Comparison of ENCODE assay signal across 3 cellular contexts in the genomic region with DNA sequence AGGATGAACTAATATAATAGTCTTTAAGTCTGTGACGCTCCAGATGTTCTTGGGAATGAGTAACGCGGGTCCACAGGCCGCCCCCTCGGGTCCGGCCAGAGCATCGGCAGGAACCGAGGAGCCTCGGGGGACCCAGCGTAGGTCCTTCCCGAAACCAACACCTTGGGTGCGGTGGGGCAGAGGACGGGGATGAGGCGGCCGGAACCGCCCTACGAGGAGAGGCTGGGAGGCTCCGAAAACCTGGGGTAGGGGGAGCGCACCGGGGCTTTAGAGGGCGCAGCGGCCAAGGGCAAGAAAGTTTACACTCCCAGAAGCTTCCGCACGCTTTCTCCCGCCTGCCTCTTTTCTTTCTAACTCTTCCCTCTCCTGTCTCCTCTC.
TF ChIP-seq lines count a peak whose summit lies in the region.

No MANE protein-coding gene starts in this region.

TF ChIP-seq in SK-N-SH, 30 proteins besides CTCF, POLR2A, EP300 and RAD21 (continued from another document):
- TF ChIP-seq POLR2AphosphoS5 (IDR thresholded peaks at IDR 0.05; ENCODE audit: low read depth, low read length) (no peak), TEAD4 (IDR thresholded peaks at IDR 0.05; ENCODE audit: borderline replicate concordance, insufficient read depth) (no peak), FOSL2 (IDR thresholded peaks at IDR 0.05; ENCODE audit: borderline replicate concordance, low read depth) (no peak), USF2 (IDR thresholded peaks at IDR 0.05; ENCODE audit: borderline replicate concordance, low read depth, low read length) (no peak), CHD2 (IDR thresholded peaks at IDR 0.05; ENCODE audit: low read length, partially characterized antibody) (no peak), MAX (IDR thresholded peaks at IDR 0.05; ENCODE audit: low read depth) (no peak), NFIC (IDR thresholded peaks at IDR 0.05; ENCODE audit: borderline replicate concordance) (no peak)
- TF ChIP-seq, protein P1, sequence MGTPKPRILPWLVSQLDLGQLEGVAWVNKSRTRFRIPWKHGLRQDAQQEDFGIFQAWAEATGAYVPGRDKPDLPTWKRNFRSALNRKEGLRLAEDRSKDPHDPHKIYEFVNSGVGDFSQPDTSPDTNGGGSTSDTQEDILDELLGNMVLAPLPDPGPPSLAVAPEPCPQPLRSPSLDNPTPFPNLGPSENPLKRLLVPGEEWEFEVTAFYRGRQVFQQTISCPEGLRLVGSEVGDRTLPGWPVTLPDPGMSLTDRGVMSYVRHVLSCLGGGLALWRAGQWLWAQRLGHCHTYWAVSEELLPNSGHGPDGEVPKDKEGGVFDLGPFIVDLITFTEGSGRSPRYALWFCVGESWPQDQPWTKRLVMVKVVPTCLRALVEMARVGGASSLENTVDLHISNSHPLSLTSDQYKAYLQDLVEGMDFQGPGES (IDR thresholded peaks at IDR 0.05; ENCODE audit: low read depth, low read length), result no peak

TF ChIP-seq in SK-N-SH treated with all-trans-retinoic acid at 6 μM for 48 hours, 23 proteins besides CTCF, POLR2A, EP300 and RAD21:
- no peak for TF ChIP-seq PATZ1 (CRISPR knock-in tag; IDR thresholded peaks at IDR 0.05; ENCODE audit: borderline replicate concordance)
- no peak for TF ChIP-seq ZFP30 (CRISPR knock-in tag; IDR thresholded peaks at IDR 0.05)
- no peak for TF ChIP-seq ZC3H10 (CRISPR knock-in tag; IDR thresholded peaks at IDR 0.05)
- TF ChIP-seq RARB (CRISPR knock-in tag; IDR thresholded peaks at IDR 0.05), result no peak
- TF ChIP-seq TCF4 (CRISPR knock-in tag; IDR thresholded peaks at IDR 0.05; ENCODE audit: borderline replicate concordance), result no peak
- no peak for TF ChIP-seq ZNF565 (CRISPR knock-in tag; conservative IDR thresholded peaks at IDR 0.05; ENCODE audit: low read depth)
- TF ChIP-seq CSDC2 (CRISPR knock-in tag; IDR thresholded peaks at IDR 0.05), result no peak
- no peak for TF ChIP-seq POU6F1 (CRISPR knock-in tag; IDR thresholded peaks at IDR 0.05; ENCODE audit: borderline replicate concordance, low read depth)
- no peak for TF ChIP-seq TOX (CRISPR knock-in tag; IDR thresholded peaks at IDR 0.05; ENCODE audit: borderline replicate concordance)

TF ChIP-seq in GM23338, 12 proteins besides CTCF, POLR2A, EP300 and RAD21 (continued from another document):
- no peak for TF ChIP-seq STAT1 (IDR thresholded peaks at IDR 0.05; ENCODE audit: unreplicated experiment)
- TF ChIP-seq, protein P2, sequence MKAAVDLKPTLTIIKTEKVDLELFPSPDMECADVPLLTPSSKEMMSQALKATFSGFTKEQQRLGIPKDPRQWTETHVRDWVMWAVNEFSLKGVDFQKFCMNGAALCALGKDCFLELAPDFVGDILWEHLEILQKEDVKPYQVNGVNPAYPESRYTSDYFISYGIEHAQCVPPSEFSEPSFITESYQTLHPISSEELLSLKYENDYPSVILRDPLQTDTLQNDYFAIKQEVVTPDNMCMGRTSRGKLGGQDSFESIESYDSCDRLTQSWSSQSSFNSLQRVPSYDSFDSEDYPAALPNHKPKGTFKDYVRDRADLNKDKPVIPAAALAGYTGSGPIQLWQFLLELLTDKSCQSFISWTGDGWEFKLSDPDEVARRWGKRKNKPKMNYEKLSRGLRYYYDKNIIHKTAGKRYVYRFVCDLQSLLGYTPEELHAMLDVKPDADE (IDR thresholded peaks at IDR 0.05), result no peak
- TF ChIP-seq REST (IDR thresholded peaks at IDR 0.05; ENCODE audit: unreplicated experiment), result no peak
- TF ChIP-seq JUNB (IDR thresholded peaks at IDR 0.05; ENCODE audit: unreplicated experiment), result no peak
- TF ChIP-seq EZH2 (IDR thresholded peaks at IDR 0.05; ENCODE audit: low read depth, unreplicated experiment), result no peak
- TF ChIP-seq, protein P3, sequence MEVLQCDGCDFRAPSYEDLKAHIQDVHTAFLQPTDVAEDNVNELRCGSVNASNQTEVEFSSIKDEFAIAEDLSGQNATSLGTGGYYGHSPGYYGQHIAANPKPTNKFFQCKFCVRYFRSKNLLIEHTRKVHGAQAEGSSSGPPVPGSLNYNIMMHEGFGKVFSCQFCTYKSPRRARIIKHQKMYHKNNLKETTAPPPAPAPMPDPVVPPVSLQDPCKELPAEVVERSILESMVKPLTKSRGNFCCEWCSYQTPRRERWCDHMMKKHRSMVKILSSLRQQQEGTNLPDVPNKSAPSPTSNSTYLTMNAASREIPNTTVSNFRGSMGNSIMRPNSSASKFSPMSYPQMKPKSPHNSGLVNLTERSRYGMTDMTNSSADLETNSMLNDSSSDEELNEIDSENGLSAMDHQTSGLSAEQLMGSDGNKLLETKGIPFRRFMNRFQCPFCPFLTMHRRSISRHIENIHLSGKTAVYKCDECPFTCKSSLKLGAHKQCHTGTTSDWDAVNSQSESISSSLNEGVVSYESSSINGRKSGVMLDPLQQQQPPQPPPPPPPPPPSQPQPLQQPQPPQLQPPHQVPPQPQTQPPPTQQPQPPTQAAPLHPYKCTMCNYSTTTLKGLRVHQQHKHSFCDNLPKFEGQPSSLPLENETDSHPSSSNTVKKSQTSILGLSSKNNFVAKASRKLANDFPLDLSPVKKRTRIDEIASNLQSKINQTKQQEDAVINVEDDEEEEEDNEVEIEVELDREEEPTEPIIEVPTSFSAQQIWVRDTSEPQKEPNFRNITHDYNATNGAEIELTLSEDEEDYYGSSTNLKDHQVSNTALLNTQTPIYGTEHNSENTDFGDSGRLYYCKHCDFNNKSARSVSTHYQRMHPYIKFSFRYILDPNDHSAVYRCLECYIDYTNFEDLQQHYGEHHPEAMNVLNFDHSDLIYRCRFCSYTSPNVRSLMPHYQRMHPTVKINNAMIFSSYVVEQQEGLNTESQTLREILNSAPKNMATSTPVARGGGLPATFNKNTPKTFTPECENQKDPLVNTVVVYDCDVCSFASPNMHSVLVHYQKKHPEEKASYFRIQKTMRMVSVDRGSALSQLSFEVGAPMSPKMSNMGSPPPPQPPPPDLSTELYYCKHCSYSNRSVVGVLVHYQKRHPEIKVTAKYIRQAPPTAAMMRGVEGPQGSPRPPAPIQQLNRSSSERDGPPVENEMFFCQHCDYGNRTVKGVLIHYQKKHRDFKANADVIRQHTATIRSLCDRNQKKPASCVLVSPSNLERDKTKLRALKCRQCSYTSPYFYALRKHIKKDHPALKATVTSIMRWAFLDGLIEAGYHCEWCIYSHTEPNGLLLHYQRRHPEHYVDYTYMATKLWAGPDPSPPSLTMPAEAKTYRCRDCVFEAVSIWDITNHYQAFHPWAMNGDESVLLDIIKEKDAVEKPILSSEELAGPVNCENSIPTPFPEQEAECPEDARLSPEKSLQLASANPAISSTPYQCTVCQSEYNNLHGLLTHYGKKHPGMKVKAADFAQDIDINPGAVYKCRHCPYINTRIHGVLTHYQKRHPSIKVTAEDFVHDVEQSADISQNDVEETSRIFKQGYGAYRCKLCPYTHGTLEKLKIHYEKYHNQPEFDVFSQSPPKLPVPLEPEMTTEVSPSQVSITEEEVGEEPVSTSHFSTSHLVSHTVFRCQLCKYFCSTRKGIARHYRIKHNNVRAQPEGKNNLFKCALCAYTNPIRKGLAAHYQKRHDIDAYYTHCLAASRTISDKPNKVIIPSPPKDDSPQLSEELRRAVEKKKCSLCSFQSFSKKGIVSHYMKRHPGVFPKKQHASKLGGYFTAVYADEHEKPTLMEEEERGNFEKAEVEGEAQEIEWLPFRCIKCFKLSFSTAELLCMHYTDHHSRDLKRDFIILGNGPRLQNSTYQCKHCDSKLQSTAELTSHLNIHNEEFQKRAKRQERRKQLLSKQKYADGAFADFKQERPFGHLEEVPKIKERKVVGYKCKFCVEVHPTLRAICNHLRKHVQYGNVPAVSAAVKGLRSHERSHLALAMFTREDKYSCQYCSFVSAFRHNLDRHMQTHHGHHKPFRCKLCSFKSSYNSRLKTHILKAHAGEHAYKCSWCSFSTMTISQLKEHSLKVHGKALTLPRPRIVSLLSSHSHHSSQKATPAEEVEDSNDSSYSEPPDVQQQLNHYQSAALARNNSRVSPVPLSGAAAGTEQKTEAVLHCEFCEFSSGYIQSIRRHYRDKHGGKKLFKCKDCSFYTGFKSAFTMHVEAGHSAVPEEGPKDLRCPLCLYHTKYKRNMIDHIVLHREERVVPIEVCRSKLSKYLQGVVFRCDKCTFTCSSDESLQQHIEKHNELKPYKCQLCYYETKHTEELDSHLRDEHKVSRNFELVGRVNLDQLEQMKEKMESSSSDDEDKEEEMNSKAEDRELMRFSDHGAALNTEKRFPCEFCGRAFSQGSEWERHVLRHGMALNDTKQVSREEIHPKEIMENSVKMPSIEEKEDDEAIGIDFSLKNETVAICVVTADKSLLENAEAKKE (CRISPR knock-in tag; IDR thresholded peaks at IDR 0.05), result no peak
- no peak for TF ChIP-seq ZNF114 (CRISPR knock-in tag; IDR thresholded peaks at IDR 0.05)
- TF ChIP-seq CREB1 (CRISPR knock-in tag; IDR thresholded peaks at IDR 0.05; ENCODE audit: low read depth), result no peak
- no peak for TF ChIP-seq NANOG (IDR thresholded peaks at IDR 0.05; ENCODE audit: borderline replicate concordance)
- no peak for TF ChIP-seq ZNF331 (CRISPR knock-in tag; IDR thresholded peaks at IDR 0.05; ENCODE audit: low read depth)
